ENCODE assay signal across 33 cellular contexts in the genomic region with DNA sequence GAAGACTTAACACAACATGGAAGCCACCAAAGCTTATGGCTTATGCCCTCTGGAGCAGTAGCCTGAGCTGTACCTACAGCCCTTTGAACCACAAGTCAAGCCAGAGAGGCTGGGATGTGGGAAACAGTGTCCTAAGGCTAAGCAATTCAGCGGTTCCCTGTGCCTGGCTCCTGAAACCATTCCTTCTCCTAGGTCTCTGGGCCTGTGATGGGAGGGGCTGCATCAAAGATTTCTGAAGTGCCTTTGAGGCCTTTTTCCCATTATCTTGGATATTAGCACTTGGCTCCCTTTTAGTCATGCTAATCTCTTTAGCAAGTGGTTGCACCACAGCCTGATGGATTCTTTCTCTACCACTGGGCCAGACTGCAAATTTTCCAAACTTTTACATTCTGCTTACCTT.
"Had no signal": no experiment of that assay in that cellular context is flagged by ENCODE, and none has a peak within 500 bp of the region (broad histone marks: within the 10 kb centered on the region; RNA-seq: fewer than 3 reads in every experiment).

No MANE protein-coding gene starts in this region.

- DNase-seq: activated CD4-positive, alpha-beta T cell treated with anti-CD3 and anti-CD28 coated beads for 1 hour; activated CD4-positive, alpha-beta T cell treated with anti-CD3 and anti-CD28 coated beads for 48 hours; activated CD4-positive, CD25-positive, alpha-beta regulatory T cell; activated CD8-positive, alpha-beta T cell treated with anti-CD3 and anti-CD28 coated beads for 36 hours; activated gamma-delta T cell treated with Interleukin-2 at 50 U/mL for 16 hours; activated naive CD4-positive, alpha-beta T cell treated with anti-CD3 and anti-CD28 coated beads for 36 hours; activated T-cell treated with anti-CD3 and anti-CD28 coated beads, Interleukin-2, amount 50 U/mL, for 1 hour; aorta; NCI-H1092 treated with DMSO at 0.1 percent for 48 hours; NCI-H1417; NCI-H146; NCI-H187; NCI-H2029 treated with DMSO at 0.1 percent for 48 hours; NCI-H2107; NCI-H2171; NCI-H510A; NCI-H526; NCI-H748 treated with DMSO at 0.1 percent for 48 hours; NK-92 treated with Interleukin-12 subunit alpha and Interleukin-12 subunit beta, amount 100 ng/mL, for 24 hours; PC-9; SIG-M5; SW 1271; T-helper 1 cell; T-helper 2 cell; T-helper 9 cell had no signal

- H3K36me3 ChIP-seq: cardiac muscle cell had no signal

- H3K4me2 ChIP-seq: PC-9 had no signal

- H3K4me3 Mint-ChIP-seq: activated CD8-positive, alpha-beta T cell treated with anti-CD3 and anti-CD28 coated beads for 36 hours; activated naive CD4-positive, alpha-beta T cell treated with anti-CD3 and anti-CD28 coated beads for 36 hours; central memory CD8-positive, alpha-beta T cell had no signal

- H3K4me1 Mint-ChIP-seq: central memory CD8-positive, alpha-beta T cell had no signal

- H3K27me3 ChIP-seq: cardiac muscle cell had no signal

- FAIRE-seq: RCC 7860 had no signal

- H3K27me3 Mint-ChIP-seq: activated CD8-positive, alpha-beta T cell treated with anti-CD3 and anti-CD28 coated beads for 36 hours; central memory CD8-positive, alpha-beta T cell had no signal

- H3K27ac Mint-ChIP-seq: activated CD8-positive, alpha-beta T cell treated with anti-CD3 and anti-CD28 coated beads for 36 hours; activated naive CD4-positive, alpha-beta T cell treated with anti-CD3 and anti-CD28 coated beads for 36 hours; activated naive CD4-positive, alpha-beta T cell treated with anti-CD3 and anti-CD28 coated beads, Interleukin-2, amount 50 U/mL, for 72 hours; activated T-helper 2 cell treated with anti-CD3 and anti-CD28 coated beads, Interferon-gamma antibody, Interleukin-2, Interleukin-4, amounts not matched to agents 10 μg/mL and 5 μg/mL and 100 μg/mL, durations not matched to agents 14 hours and 24 hours and 36 hours had no signal

- H3K4me3 ChIP-seq: cardiac muscle cell, coronary artery, PC-9 had no signal

- H2AFZ ChIP-seq: PC-9 had no signal

- H3K27ac ChIP-seq: cardiac muscle cell, coronary artery, PC-9, RWPE1, VCaP had no signal
